ENCODE assay signal across 12 cellular contexts in the genomic region with DNA sequence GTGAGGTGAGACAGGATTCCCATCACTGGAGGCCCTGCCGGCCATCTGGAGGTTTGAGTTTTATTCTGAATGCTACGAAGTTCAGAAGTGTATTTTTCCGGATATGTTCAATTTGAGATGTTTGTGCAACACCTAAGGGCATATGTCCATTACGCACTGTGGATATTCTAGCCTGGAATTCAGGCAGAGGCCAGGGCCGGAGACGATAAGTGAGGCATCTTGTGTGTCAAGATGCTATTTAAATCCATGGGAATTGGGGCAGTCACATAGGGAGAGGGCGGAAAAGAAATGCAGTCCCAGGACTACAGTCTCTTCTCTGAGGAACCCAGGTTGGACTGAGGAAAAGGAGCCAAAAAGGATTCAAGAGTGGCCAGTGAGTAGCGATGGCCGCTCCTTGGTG. TPM values are rescaled to one million over a fixed set of nuclear protein-coding genes. Genes with fewer than 3 reads are reported as not detected.
DNase-seq lines count a peak whose midpoint lies in the region; ATAC-seq and TF ChIP-seq lines count a peak whose summit lies in the region.
"Had no signal": no experiment of that assay in that cellular context is flagged by ENCODE, and none has a peak within 500 bp of the region (broad histone marks: within the 10 kb centered on the region; RNA-seq: fewer than 3 reads in every experiment).

No MANE protein-coding gene starts in this region.

- peak overlapping the region; percentile 97 for H3K4me2 ChIP-seq in skeletal muscle satellite cell (ENCODE audit: low read length)

- H3K27me3 ChIP-seq in skeletal muscle satellite cell (ENCODE audit: control insufficient read depth, insufficient read depth, low read length): no peaks in the 10 kb centered on the region
- H3K27me3 ChIP-seq: tibial nerve had no signal

- no peak overlapping the region for H3K27ac Mint-ChIP-seq in activated T-cell treated with anti-CD3 and anti-CD28 coated beads, Interleukin-2, amount 50 U/mL, for 24 hours
- peak overlapping the region; percentile 24 for H3K27ac Mint-ChIP-seq in activated B cell treated with CpG ODN at 0.5 μM for 24 hours

- POLR2A ChIA-PET in activated B cell treated with CpG ODN at 0.5 μM for 24 hours (lab: Charles Lee): interaction anchor here (0.7 kb wide), 1 partner anchor 1533 kb away, joined by 3 read pairs; no protein-coding TSS in a partner anchor

- ATAC-seq in activated B cell treated with CpG ODN at 0.5 μM for 24 hours (ENCODE audit: low read depth) (no peak), GM19023 (IDR thresholded peaks at IDR 0.05; ENCODE audit: unreplicated experiment) (no peak)

- CTCF ChIA-PET in activated B cell treated with CpG ODN at 0.5 μM for 24 hours (lab: Charles Lee): no interaction called here

- no peak for DNase-seq in activated T-cell treated with anti-CD3 and anti-CD28 coated beads, Interleukin-2, amount 50 U/mL, for 24 hours
- DNase-seq in activated T-cell treated with anti-CD3 and anti-CD28 coated beads for 4 hours (no peak), activated B cell treated with CpG ODN at 0.5 μM for 24 hours (no peak), fibroblast of the aortic adventitia (ENCODE audit: low read depth) (no peak), DMS53 treated with DMSO at 0.1 percent for 48 hours (lab: John Stamatoyannopoulos, UW; ENCODE audit: unreplicated experiment) (no peak)
- DNase-seq in effector CD4-positive, alpha-beta T cell: no peak
- DNase-seq: AML-193, NCI-H345 had no signal

- intact Hi-C loops in activated B cell treated with CpG ODN at 0.5 μM for 24 hours (cut with micrococcal nuclease): loop anchor here (10.0 kb wide), 1 partner anchor 1292 kb away; a partner anchor contains a TSS

- H3K9me3 Mint-ChIP-seq in activated T-cell treated with anti-CD3 and anti-CD28 coated beads, Interleukin-2, amount 50 U/mL, for 24 hours: no peaks in the 10 kb centered on the region
- H3K9me3 Mint-ChIP-seq in activated B cell treated with CpG ODN at 0.5 μM for 24 hours: no peaks in the 10 kb centered on the region

- peak overlapping the region; percentile 96 for H3K4me3 Mint-ChIP-seq in activated T-cell treated with anti-CD3 and anti-CD28 coated beads, Interleukin-2, amount 50 U/mL, for 24 hours
- peak overlapping the region; percentile 94 for H3K4me3 Mint-ChIP-seq in activated B cell treated with CpG ODN at 0.5 μM for 24 hours

- peaks cover 4% of the 10 kb centered on the region for H3K36me3 ChIP-seq in skeletal muscle satellite cell (ENCODE audit: insufficient read depth, low read length)
- H3K36me3 ChIP-seq: tibial nerve had no signal

- H3K9ac ChIP-seq in skeletal muscle satellite cell (ENCODE audit: low read depth, low read length): peak overlapping the region; percentile 99

- peaks cover 60% of the 10 kb centered on the region for H3K36me3 Mint-ChIP-seq in activated T-cell treated with anti-CD3 and anti-CD28 coated beads, Interleukin-2, amount 50 U/mL, for 24 hours (ENCODE audit: low read depth)
- H3K36me3 Mint-ChIP-seq in activated B cell treated with CpG ODN at 0.5 μM for 24 hours (ENCODE audit: low read depth): peaks cover 4% of the 10 kb centered on the region

- TF ChIP-seq CTCF in activated B cell treated with CpG ODN at 0.5 μM for 24 hours (IDR thresholded peaks at IDR 0.05) (no peak), fibroblast of the aortic adventitia (IDR thresholded peaks at IDR 0.05; ENCODE audit: insufficient read depth, low read length) (no peak)

- H3K27me3 Mint-ChIP-seq in activated T-cell treated with anti-CD3 and anti-CD28 coated beads, Interleukin-2, amount 50 U/mL, for 24 hours: no peaks in the 10 kb centered on the region
- H3K27me3 Mint-ChIP-seq in activated B cell treated with CpG ODN at 0.5 μM for 24 hours: no peaks in the 10 kb centered on the region

- no peaks in the 10 kb centered on the region for H3K9me3 ChIP-seq in skeletal muscle satellite cell (replicated peaks; ENCODE audit: low read length)
- H3K9me3 ChIP-seq: tibial nerve had no signal

- H3K4me1 ChIP-seq in skeletal muscle satellite cell (ENCODE audit: control insufficient read depth, insufficient read depth, low read length): peaks cover 32% of the 10 kb centered on the region

- peaks cover 43% of the 10 kb centered on the region for H3K4me1 Mint-ChIP-seq in activated T-cell treated with anti-CD3 and anti-CD28 coated beads, Interleukin-2, amount 50 U/mL, for 24 hours (ENCODE audit: low read depth)
- H3K4me1 Mint-ChIP-seq in activated B cell treated with CpG ODN at 0.5 μM for 24 hours: peaks cover 25% of the 10 kb centered on the region

- H3K4me3 ChIP-seq in fibroblast of the aortic adventitia (ENCODE audit: low read depth, low read length): peak overlapping the region; percentile 96
- H3K4me3 ChIP-seq in skeletal muscle satellite cell (ENCODE audit: low read length): peak overlapping the region; percentile 100

RNA-seq across cellular contexts. Expression of a gene that starts 1.9 kb away (rescaled TPM):
- 7.4 and 8.1 TPM in 2 replicates for total RNA-seq in activated B cell treated with CpG ODN at 0.5 μM for 24 hours
- 6.5 and 26.8 TPM in 2 replicates for total RNA-seq in fibroblast of the aortic adventitia (ENCODE audit: low replicate concordance)
- total RNA-seq in skeletal muscle satellite cell (2012; rRNA removed): 18.1 and 23.3 TPM in 2 replicates

RNA-seq across cellular contexts. Expression of a gene that starts 38.7 kb away (rescaled TPM):
- total RNA-seq in activated B cell treated with CpG ODN at 0.5 μM for 24 hours (16.7 and 20.4 TPM in 2 replicates), fibroblast of the aortic adventitia (ENCODE audit: low replicate concordance) (13.7 and 19.7 TPM in 2 replicates)
- 16.6 and 21.3 TPM in 2 replicates for total RNA-seq in skeletal muscle satellite cell (2012; rRNA removed)

RNA-seq across cellular contexts. Expression of a gene that starts 38.7 kb away (rescaled TPM):
- total RNA-seq in activated B cell treated with CpG ODN at 0.5 μM for 24 hours (14.9 and 16.5 TPM in 2 replicates), fibroblast of the aortic adventitia (ENCODE audit: low replicate concordance) (7.7 and 18.5 TPM in 2 replicates)
- total RNA-seq in skeletal muscle satellite cell (2012; rRNA removed): 19.5 and 21.2 TPM in 2 replicates

RNA-seq across cellular contexts. Expression of a gene that starts 38.9 kb away (rescaled TPM):
- total RNA-seq in activated B cell treated with CpG ODN at 0.5 μM for 24 hours (0.49 and 0.98 TPM in 2 replicates), fibroblast of the aortic adventitia (ENCODE audit: low replicate concordance) (1.2 and 2.4 TPM in 2 replicates)
- 0.44 and 0.51 TPM in 2 replicates for total RNA-seq in skeletal muscle satellite cell (2012; rRNA removed)
- total RNA-seq: HT-29 had no signal
